Comparison of ENCODE assay signal across 12 cellular contexts in the genomic region with DNA sequence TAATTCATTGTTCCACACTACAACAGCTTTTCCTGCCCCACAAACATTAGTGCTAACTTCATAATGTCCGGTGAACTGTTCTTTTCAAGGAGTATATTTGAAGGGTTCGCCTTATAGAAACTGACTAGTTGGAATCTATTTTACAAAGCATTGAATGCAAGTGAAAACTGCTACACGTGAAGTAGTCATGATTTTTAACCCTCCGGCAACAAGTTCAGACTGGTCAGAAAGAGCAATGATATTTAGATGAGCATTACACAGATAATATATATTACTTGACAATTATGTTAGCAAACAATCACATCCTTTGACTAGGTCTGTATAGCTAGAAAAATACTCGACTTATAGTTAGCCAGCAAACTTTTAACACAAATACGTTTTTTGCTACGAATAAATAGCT. TPM values are rescaled to one million over a fixed set of nuclear protein-coding genes. Genes with fewer than 3 reads are reported as not detected.
DNase-seq lines count a peak whose midpoint lies in the region; ATAC-seq and TF ChIP-seq lines count a peak whose summit lies in the region.
"Had no signal": no experiment of that assay in that cellular context is flagged by ENCODE, and none has a peak within 500 bp of the region (broad histone marks: within the 10 kb centered on the region; RNA-seq: fewer than 3 reads in every experiment).

No MANE protein-coding gene starts in this region.

- H3K4me1 ChIP-seq in hepatocyte (ENCODE audit: insufficient read depth) (peaks cover 35% of the 10 kb centered on the region), smooth muscle cell (ENCODE audit: low read depth) (peaks cover 28% of the 10 kb centered on the region)

- no peaks in the 10 kb centered on the region for H3K27me3 Mint-ChIP-seq in activated T-cell treated with anti-CD3 and anti-CD28 coated beads, Interleukin-2, amount 50 U/mL, for 24 hours
- H3K27me3 Mint-ChIP-seq in activated CD8-positive, alpha-beta T cell treated with anti-CD3 and anti-CD28 coated beads for 36 hours: no peaks in the 10 kb centered on the region

- H4K20me1 ChIP-seq in hepatocyte (ENCODE audit: insufficient read depth, poor library complexity, severe bottlenecking) (peaks cover 20% of the 10 kb centered on the region), smooth muscle cell (ENCODE audit: low read depth) (peaks cover 26% of the 10 kb centered on the region)

- DNase-seq in activated T-cell treated with anti-CD3 and anti-CD28 coated beads, Interleukin-2, amount 50 U/mL, for 24 hours: no peak
- DNase-seq in activated T-cell treated with anti-CD3 and anti-CD28 coated beads for 4 hours: no peak
- no peak for DNase-seq in activated CD8-positive, alpha-beta T cell treated with anti-CD3 and anti-CD28 coated beads for 36 hours
- no peak for DNase-seq in hepatocyte (ENCODE audit: low spot score)
- no peak for DNase-seq in smooth muscle cell (lab: John Stamatoyannopoulos, UW; ENCODE audit: unreplicated experiment)
- DNase-seq in NCI-H345 treated with DMSO at 0.1 percent for 48 hours (lab: John Stamatoyannopoulos, UW; ENCODE audit: unreplicated experiment): no peak
- DNase-seq: NCI-H1436; occipital lobe; stimulated activated CD4-positive, alpha-beta T cell treated with anti-CD3 and anti-CD28 coated beads, Interleukin-4, amount 100 ng/mL, for 4 hours had no signal

- no peak for ATAC-seq in activated CD8-positive, alpha-beta T cell treated with anti-CD3 and anti-CD28 coated beads for 36 hours
- ATAC-seq in GM18870 (IDR thresholded peaks at IDR 0.05; ENCODE audit: unreplicated experiment) (no peak), HG02840 (IDR thresholded peaks at IDR 0.05; ENCODE audit: low FRiP score, unreplicated experiment) (no peak)

- peaks cover 18% of the 10 kb centered on the region for H3F3A ChIP-seq in smooth muscle cell (ENCODE audit: low read depth)

- no peaks in the 10 kb centered on the region for H3K27me3 ChIP-seq in hepatocyte
- H3K27me3 ChIP-seq in smooth muscle cell (ENCODE audit: low read depth): no peaks in the 10 kb centered on the region
- H3K27me3 ChIP-seq: esophagus muscularis mucosa had no signal

- intact Hi-C loops in activated CD8-positive, alpha-beta T cell treated with anti-CD3 and anti-CD28 coated beads for 36 hours (cut with micrococcal nuclease): loop anchor here (5.0 kb wide), 1 partner anchor 202 kb away; no protein-coding TSS in a partner anchor

- peak overlapping the region; percentile 42 for H2AFZ ChIP-seq in hepatocyte
- H2AFZ ChIP-seq in smooth muscle cell (ENCODE audit: low read depth): peak overlapping the region; percentile 41

- 76% methylated on average over 7 of the region's 7 CpGs for WGBS in hepatocyte (ENCODE audit: low lambda C conversion rate, missing lambda C conversion rate)
- WGBS in smooth muscle cell (ENCODE audit: low lambda C conversion rate): 81% methylated on average over 7 of the region's 7 CpGs

- H3K4me1 Mint-ChIP-seq in activated T-cell treated with anti-CD3 and anti-CD28 coated beads, Interleukin-2, amount 50 U/mL, for 24 hours (ENCODE audit: low read depth): peaks cover 50% of the 10 kb centered on the region
- peaks cover 43% of the 10 kb centered on the region for H3K4me1 Mint-ChIP-seq in activated CD8-positive, alpha-beta T cell treated with anti-CD3 and anti-CD28 coated beads for 36 hours (ENCODE audit: low read depth)

- peak overlapping the region; percentile 37 for H3K4me3 ChIP-seq in hepatocyte
- H3K4me3 ChIP-seq in smooth muscle cell: peak overlapping the region; percentile 63

- no peaks in the 10 kb centered on the region for H3K9me3 ChIP-seq in hepatocyte (ENCODE audit: low read depth)
- H3K9me3 ChIP-seq in smooth muscle cell (replicated peaks; ENCODE audit: low read depth): no peaks in the 10 kb centered on the region
- H3K9me3 ChIP-seq: esophagus muscularis mucosa had no signal

- no peaks in the 10 kb centered on the region for H3K9me3 Mint-ChIP-seq in activated T-cell treated with anti-CD3 and anti-CD28 coated beads, Interleukin-2, amount 50 U/mL, for 24 hours
- H3K9me3 Mint-ChIP-seq in activated CD8-positive, alpha-beta T cell treated with anti-CD3 and anti-CD28 coated beads for 36 hours: no peaks in the 10 kb centered on the region

- CTCF ChIA-PET in activated CD8-positive, alpha-beta T cell treated with anti-CD3 and anti-CD28 coated beads for 36 hours (lab: Charles Lee): interaction anchor here (0.9 to 1.5 kb wide), 2 partner anchors 65 to 69 kb away, joined by 3 to 5 read pairs; no protein-coding TSS in a partner anchor

- no peaks in the 10 kb centered on the region for H3K9me2 ChIP-seq in hepatocyte (replicated peaks; ENCODE audit: insufficient read depth)

- peak overlapping the region; percentile 94 for H3K4me3 Mint-ChIP-seq in activated T-cell treated with anti-CD3 and anti-CD28 coated beads, Interleukin-2, amount 50 U/mL, for 24 hours
- H3K4me3 Mint-ChIP-seq in activated CD8-positive, alpha-beta T cell treated with anti-CD3 and anti-CD28 coated beads for 36 hours: no peak overlapping the region

- H3K4me2 ChIP-seq in hepatocyte (peak overlapping the region; percentile 74), smooth muscle cell (peak overlapping the region; percentile 92)

- peak overlapping the region; percentile 96 for H3K27ac ChIP-seq in hepatocyte
- H3K27ac ChIP-seq in smooth muscle cell (ENCODE audit: low read depth): peak overlapping the region; percentile 99

- peak overlapping the region; percentile 28 for H3K27ac Mint-ChIP-seq in activated T-cell treated with anti-CD3 and anti-CD28 coated beads, Interleukin-2, amount 50 U/mL, for 24 hours
- peak overlapping the region; percentile 98 for H3K27ac Mint-ChIP-seq in activated CD8-positive, alpha-beta T cell treated with anti-CD3 and anti-CD28 coated beads for 36 hours

- peak overlapping the region; percentile 99 for H3K9ac ChIP-seq in smooth muscle cell (ENCODE audit: low read depth)

- POLR2A ChIA-PET in activated CD8-positive, alpha-beta T cell treated with anti-CD3 and anti-CD28 coated beads for 36 hours (lab: Charles Lee): no interaction called here

- no peaks in the 10 kb centered on the region for H3K36me3 ChIP-seq in hepatocyte (replicated peaks; ENCODE audit: insufficient read depth, low read depth)
- H3K36me3 ChIP-seq in smooth muscle cell (ENCODE audit: low read depth): no peaks in the 10 kb centered on the region
- H3K36me3 ChIP-seq: esophagus muscularis mucosa had no signal

- peaks cover 32% of the 10 kb centered on the region for H3K79me2 ChIP-seq in hepatocyte
- peaks cover 32% of the 10 kb centered on the region for H3K79me2 ChIP-seq in smooth muscle cell (ENCODE audit: low read depth)

- TF ChIP-seq CTCF in activated CD8-positive, alpha-beta T cell treated with anti-CD3 and anti-CD28 coated beads for 36 hours (IDR thresholded peaks at IDR 0.05): no peak
- TF ChIP-seq CTCF in hepatocyte (IDR thresholded peaks at IDR 0.05; ENCODE audit: poor library complexity) (no peak), smooth muscle cell (IDR thresholded peaks at IDR 0.05; ENCODE audit: borderline replicate concordance, insufficient read depth, poor library complexity, severe bottlenecking) (no peak)

- H3K36me3 Mint-ChIP-seq in activated T-cell treated with anti-CD3 and anti-CD28 coated beads, Interleukin-2, amount 50 U/mL, for 24 hours (ENCODE audit: low read depth): peaks cover 13% of the 10 kb centered on the region
- peaks cover 6% of the 10 kb centered on the region for H3K36me3 Mint-ChIP-seq in activated CD8-positive, alpha-beta T cell treated with anti-CD3 and anti-CD28 coated beads for 36 hours (ENCODE audit: low read depth)

RNA-seq across cellular contexts. Expression of a gene that starts 1.7 kb away (rescaled TPM):
- 10 to 100 TPM; 48.6 to 53.2 TPM for total RNA-seq in activated CD8-positive, alpha-beta T cell treated with anti-CD3 and anti-CD28 coated beads for 36 hours
- 67.6 and 101 TPM in 2 replicates for total RNA-seq in hepatocyte
- polyA plus RNA-seq in hepatocyte: 30.9 and 40.1 TPM in 2 replicates
- total RNA-seq in smooth muscle cell: 113 and 143 TPM in 2 replicates
- 43.7 and 46.4 TPM in 2 replicates for polyA plus RNA-seq in smooth muscle cell
